ENCODE assay signal across 8 cellular contexts in genomic region chr3:58009026-58009748, GRCh38. TPM values are rescaled to one million over a fixed set of nuclear protein-coding genes. Genes with fewer than 3 reads are reported as not detected.
DNase-seq lines count a peak whose midpoint lies in the region; ATAC-seq, FAIRE-seq and TF ChIP-seq lines count a peak whose summit lies in the region.

No MANE protein-coding gene starts in this region.

- no peak for TF ChIP-seq POLR2A in H1 (IDR thresholded peaks at IDR 0.05; ENCODE audit: control extremely low read depth in 1 of 2, low read depth in 2 of 2, low read length in 2 of 2)

- peak overlapping the region; percentile 89 to 99 for H3K4me2 ChIP-seq in H1 (ENCODE audit: insufficient read depth in 1 of 2, low read depth in 2 of 2, low read length in 2 of 2)

- H2BK15ac ChIP-seq in H1 (ENCODE audit: low read length): no peak overlapping the region

- no peak overlapping the region for H3K4ac ChIP-seq in H1 (replicated peaks; ENCODE audit: insufficient read length, low read depth, low read length)

- TF ChIP-seq RAD21 in H1 (IDR thresholded peaks at IDR 0.05 in 1 of 2, conservative IDR thresholded peaks at IDR 0.05 in 1 of 2; ENCODE audit: low read depth in 2 of 2, low read length in 2 of 2): no peak; a peak in 1 of 4 replicates

- H3K27me3 Mint-ChIP-seq in activated CD4-positive, alpha-beta T cell treated with anti-CD3 and anti-CD28 coated beads, Interleukin-2, amount 10 ng/mL, durations not matched to agents 24 days and 14 days: no peaks in the 10 kb centered on the region
- H3K27me3 Mint-ChIP-seq in natural killer cell (ENCODE audit: low read depth in 2 of 2): no peaks in the 10 kb centered on the region

- peaks cover 36% of the 10 kb centered on the region for H3K4me1 Mint-ChIP-seq in activated CD4-positive, alpha-beta T cell treated with anti-CD3 and anti-CD28 coated beads, Interleukin-2, amount 10 ng/mL, durations not matched to agents 24 days and 14 days
- H3K4me1 Mint-ChIP-seq in natural killer cell: peaks cover 24 to 34% of the 10 kb centered on the region in 2 donors

- H3K9me3 Mint-ChIP-seq in activated CD4-positive, alpha-beta T cell treated with anti-CD3 and anti-CD28 coated beads, Interleukin-2, amount 10 ng/mL, durations not matched to agents 24 days and 14 days: no peaks in the 10 kb centered on the region
- no peaks in the 10 kb centered on the region for H3K9me3 Mint-ChIP-seq in natural killer cell

- TF ChIP-seq EP300 in H1 (IDR thresholded peaks at IDR 0.05; ENCODE audit: borderline replicate concordance in 1 of 2, low read depth in 2 of 2, low read length in 2 of 2): no peak

- H3K18ac ChIP-seq in H1 (ENCODE audit: extremely low read depth, low read length): no peak overlapping the region

- H3K56ac ChIP-seq in H1 (replicated peaks; ENCODE audit: insufficient read length, low read depth, low read length): no peak overlapping the region

- no peaks in the 10 kb centered on the region for H3K36me3 Mint-ChIP-seq in activated CD4-positive, alpha-beta T cell treated with anti-CD3 and anti-CD28 coated beads, Interleukin-2, amount 10 ng/mL, durations not matched to agents 24 days and 14 days (ENCODE audit: low read depth)
- no peaks in the 10 kb centered on the region for H3K36me3 Mint-ChIP-seq in natural killer cell

- H3K9me3 ChIP-seq in H1 (ENCODE audit: insufficient read depth in 2 of 2, low read depth in 1 of 2, low read length in 1 of 2) (no peaks in the 10 kb centered on the region), upper lobe of right lung (no peaks in the 10 kb centered on the region)

- WGBS in H1 (ENCODE audit: extremely low coverage in 1 of 2, insufficient coverage in 1 of 2, insufficient read length in 1 of 2, insufficient replicate concordance in 2 of 2, low coverage in 1 of 2, low lambda C conversion rate in 2 of 2, missing lambda C conversion rate in 1 of 2), 2 experiments: 10% methylated on average over 30 of the region's 33 CpGs; no CpG with 5 or more reads in 1 of the 2 experiments

- CTCF ChIA-PET in GM10248 (lab: Yijun Ruan, JAX): interaction anchor here (1.0 to 6.9 kb wide), 20 partner anchors 8 to 297 kb away, joined by 3 to 67 read pairs (median 6); partner anchors contain the start of genes HTD2 and RPP14
- CTCF ChIA-PET in H1 (lab: Charles Lee; ENCODE audit: partially characterized antibody): interaction anchor here (0.7 to 5.2 kb wide), 20 partner anchors 9 to 169 kb away, joined by 3 to 33 read pairs (median 6); no protein-coding TSS in a partner anchor

- H3K36me3 ChIP-seq in H1 (ENCODE audit: control insufficient read depth in 2 of 4, insufficient read depth in 4 of 4, low read length in 3 of 4): no peaks in the 10 kb centered on the region
- H3K36me3 ChIP-seq in upper lobe of right lung: no peaks in the 10 kb centered on the region

- peaks cover 35 to 59% of the 10 kb centered on the region in 2 experiments for H3K79me2 ChIP-seq in H1 (ENCODE audit: control insufficient read depth in 1 of 2, insufficient read depth in 2 of 2, low read length in 2 of 2)

- H3K9ac ChIP-seq in H1 (replicated peaks in 1 of 4; ENCODE audit: extremely low read depth in 1 of 4, low read depth in 3 of 4, low read length in 3 of 4): peak overlapping the region; percentile 38 to 90 (median 65); a peak in 6 of 7 replicates

- H3K27me3 ChIP-seq in H1 (replicated peaks in 1 of 4; ENCODE audit: control insufficient read depth in 3 of 4, extremely low read depth in 1 of 4, insufficient read depth in 3 of 4, low read length in 3 of 4): no peaks in the 10 kb centered on the region
- H3K27me3 ChIP-seq in upper lobe of right lung: no peaks in the 10 kb centered on the region

- TF ChIP-seq CTCF in GM10248 (IDR thresholded peaks at IDR 0.05; ENCODE audit: control extremely low read depth, extremely low read depth, low read depth, missing control alignments) (no peak), H1 (IDR thresholded peaks at IDR 0.05; ENCODE audit: control extremely low read depth in 1 of 3, insufficient read depth in 1 of 3, low read depth in 1 of 3, low read length in 3 of 3) (no peak), natural killer cell (IDR thresholded peaks at IDR 0.05) (no peak), upper lobe of right lung (IDR thresholded peaks at IDR 0.05) (no peak)

- H3K4me3 ChIP-seq in H1 (ENCODE audit: extremely low read depth in 1 of 4, insufficient read depth in 2 of 4, low read depth in 3 of 4, low read length in 4 of 4) (peak overlapping the region; percentile 65 to 97 (median 90)), upper lobe of right lung (peak overlapping the region; percentile 66)

- ATAC-seq in HG03108 (IDR thresholded peaks at IDR 0.05; ENCODE audit: unreplicated experiment) (peak; percentile 19), natural killer cell (no peak), upper lobe of right lung (peak; percentile 34)

- peaks cover 5 to 22% (median 5%) of the 10 kb centered on the region in 4 experiments; a peak in 6 of 7 replicates for H3K4me1 ChIP-seq in H1 (replicated peaks in 1 of 4; ENCODE audit: control insufficient read depth in 3 of 4, insufficient read depth in 4 of 4, low read length in 3 of 4)
- H3K4me1 ChIP-seq in upper lobe of right lung: peaks cover 25% of the 10 kb centered on the region

- intact Hi-C loops in activated CD4-positive, alpha-beta T cell treated with anti-CD3 and anti-CD28 coated beads, Interleukin-2, amount 10 ng/mL, durations not matched to agents 24 days and 14 days (cut with micrococcal nuclease): loop anchor here (1.0 to 10.0 kb wide), 3 partner anchors 158 to 296 kb away; partner anchors contain the start of genes HTD2 and RPP14
- intact Hi-C loops in natural killer cell (cut with micrococcal nuclease) (loop anchor here (5.0 kb wide), 1 partner anchor 208 kb away; no protein-coding TSS in a partner anchor), upper lobe of right lung (cut with DNase I) (no loop called here)

- POLR2A ChIA-PET in GM10248 (lab: Yijun Ruan, JAX) (no interaction called here), H1 (lab: Charles Lee; ENCODE audit: partially characterized antibody) (interaction anchor here (0.6 to 4.9 kb wide), 18 partner anchors 11 to 164 kb away, joined by 3 to 55 read pairs (median 4); no protein-coding TSS in a partner anchor)

- peak overlapping the region; percentile 91 for H3K4me3 Mint-ChIP-seq in activated CD4-positive, alpha-beta T cell treated with anti-CD3 and anti-CD28 coated beads, Interleukin-2, amount 10 ng/mL, durations not matched to agents 24 days and 14 days
- peak overlapping the region; percentile 58 for H3K4me3 Mint-ChIP-seq in natural killer cell

- no peak overlapping the region for H3K14ac ChIP-seq in H1 (ENCODE audit: insufficient read length)

- H2AK5ac ChIP-seq in H1 (ENCODE audit: low read depth, low read length): no peak overlapping the region; the same call in 1 of the 2 replicates

- no peak overlapping the region for H2BK120ac ChIP-seq in H1 (replicated peaks; ENCODE audit: low read depth, low read length)

- no peak overlapping the region for H2BK12ac ChIP-seq in H1 (ENCODE audit: low read depth, low read length)

- FAIRE-seq in H1 (lab: Jason Lieb, UNC): no peak

- H3K79me1 ChIP-seq in H1 (ENCODE audit: low read depth, low read length): peaks cover 9% of the 10 kb centered on the region; the same call in 1 of the 2 replicates

- no peak overlapping the region for H2AFZ ChIP-seq in H1 (ENCODE audit: low read length)

- H4K20me1 ChIP-seq in H1 (replicated peaks in 1 of 2; ENCODE audit: control insufficient read depth in 1 of 2, insufficient read depth in 2 of 2, low read length in 2 of 2): peaks cover 9 to 21% of the 10 kb centered on the region in 2 experiments

- H3K27ac ChIP-seq in H1 (ENCODE audit: low read depth, low read length) (no peak overlapping the region), upper lobe of right lung (peak overlapping the region; percentile 56)

- DNase-seq in GM10248 (ENCODE audit: extremely low spot score) (peak; percentile 61), H1 (ENCODE audit: low read depth in 1 of 2, low spot score in 2 of 2) (peak in 1 of 2 experiments; percentile 50), natural killer cell (no peak), upper lobe of right lung (peak; percentile 70), SK-N-DZ (ENCODE audit: low spot score) (no peak), NCI-H2107 (lab: John Stamatoyannopoulos, UW) (no peak)
- peak; percentile 83 for DNase-seq in activated CD4-positive, alpha-beta T cell treated with anti-CD3 and anti-CD28 coated beads, Interleukin-2, amount 10 ng/mL, durations not matched to agents 24 days and 14 days

- peak overlapping the region; percentile 83 for H4K5ac ChIP-seq in H1 (ENCODE audit: insufficient read length, low read depth, low read length)

- H3K23me2 ChIP-seq in H1 (ENCODE audit: low read depth, low read length): peaks cover 12% of the 10 kb centered on the region; the same call in 1 of the 2 replicates

- peak overlapping the region; percentile 56 for H3K27ac Mint-ChIP-seq in activated CD4-positive, alpha-beta T cell treated with anti-CD3 and anti-CD28 coated beads, Interleukin-2, amount 10 ng/mL, durations not matched to agents 24 days and 14 days
- peak overlapping the region in 1 of 2 donors; percentile 24 for H3K27ac Mint-ChIP-seq in natural killer cell

- peak overlapping the region; percentile 72; the same call in 1 of the 2 replicates for H4K8ac ChIP-seq in H1 (ENCODE audit: extremely low read depth, insufficient read depth, low read length)

- peak overlapping the region; percentile 99 for H2BK5ac ChIP-seq in H1 (ENCODE audit: low read depth, low read length)

- no peak overlapping the region for H4K91ac ChIP-seq in H1 (replicated peaks; ENCODE audit: insufficient read length, low read length)

- H2BK20ac ChIP-seq in H1 (ENCODE audit: low read length): no peak overlapping the region

- no peak overlapping the region for H3K23ac ChIP-seq in H1 (ENCODE audit: insufficient read length)

TF ChIP-seq in H1, 55 proteins besides CTCF, POLR2A, EP300 and RAD21 (continues in another document):
- no peak for TF ChIP-seq BRCA1 (IDR thresholded peaks at IDR 0.05; ENCODE audit: low read depth, low read length)

RNA-seq across cellular contexts. Expression of gene FLNB, which starts 1.0 kb away (rescaled TPM):
- 22.8 and 23.9 TPM in 2 replicates for total RNA-seq in activated CD4-positive, alpha-beta T cell treated with anti-CD3 and anti-CD28 coated beads, Interleukin-2, amount 10 ng/mL, durations not matched to agents 24 days and 14 days
- total RNA-seq in H1 (2021; fragmentation: NEBNext Ultra II Directional; extraction: Animal tissue kit (Norgen Biotek cat#: 25700)): 118 and 122 TPM in 2 replicates
- polyA plus RNA-seq in H1 (2011; rRNA removed): 72.2 and 72.3 TPM in 2 replicates
- 53.0 TPM for polyA plus RNA-seq in H1 (2011; cell fraction: cytosol; rRNA removed)
- 599 TPM for polyA plus RNA-seq in H1 (2011; cell fraction: nucleus; rRNA removed)
- polyA plus RNA-seq in H1 (2012, experiment 1 of 2): 82.4 to 123 TPM (median 108 TPM) in 4 replicates
- polyA plus RNA-seq in H1 (2012, experiment 2 of 2): 47.2 TPM
- 96.1 TPM for polyA plus RNA-seq in H1 (2013, experiment 1 of 2)
- 85.9 TPM for polyA plus RNA-seq in H1 (2013, experiment 2 of 2)
- 249 and 262 TPM in 2 replicates for polyA minus RNA-seq in H1 (2011; rRNA and poly(A)+ RNA removed)
- polyA minus RNA-seq in H1 (2011; cell fraction: cytosol; rRNA and poly(A)+ RNA removed): 121 TPM
- polyA minus RNA-seq in H1 (2011; cell fraction: nucleus; rRNA and poly(A)+ RNA removed): 391 TPM
- 10 to 100 TPM; 24.6 to 30.8 (median 26.6) TPM for total RNA-seq in natural killer cell
- total RNA-seq in upper lobe of right lung: 115 TPM
- 23.1 and 24.2 TPM in 2 replicates for polyA plus RNA-seq in SK-N-DZ (2014; cell fraction: cytosol; rRNA removed)
- polyA plus RNA-seq in SK-N-DZ (2014; cell fraction: nucleus; rRNA removed): 22.6 and 25.4 TPM in 2 replicates

Comparison
In these comparisons a context has a peak if more than half of its experiments do, and no peak if none do; other contexts are left out.
1. DNase-seq: peak in GM10248 (single experiment), activated CD4-positive, alpha-beta T cell treated with anti-CD3 and anti-CD28 coated beads, Interleukin-2, amount 10 ng/mL, durations not matched to agents 24 days and 14 days (single experiment) and upper lobe of right lung (single experiment); none in natural killer cell (single experiment), SK-N-DZ (single experiment) and NCI-H2107 (single experiment).
2. ATAC-seq: peak in HG03108 (single experiment) and upper lobe of right lung (single experiment); none in natural killer cell (0 of 3).